ENCODE assay signal across 8 cellular contexts in genomic region chr11:33160587-33160986, GRCh38. TPM values are rescaled to one million over a fixed set of nuclear protein-coding genes. Genes with fewer than 3 reads are reported as not detected.
DNase-seq lines count a peak whose midpoint lies in the region; ATAC-seq and TF ChIP-seq lines count a peak whose summit lies in the region.

No MANE protein-coding gene starts in this region.

- H3K4me1 ChIP-seq in BE2C (no peaks in the 10 kb centered on the region), duodenal mucosa (ENCODE audit: control insufficient read depth in 1 of 2, insufficient read depth in 2 of 2, low read length in 2 of 2) (peaks cover 5 to 28% of the 10 kb centered on the region in 2 donors)

- ATAC-seq in natural killer cell treated with Interleukin-12 subunit alpha and Interleukin-12 subunit beta and Interleukin-15 and Interleukin-18, amount 100 ng/mL, for 72 hours, result no peak
- no peak for ATAC-seq in left colon
- ATAC-seq in HG03439 (IDR thresholded peaks at IDR 0.05; ENCODE audit: unreplicated experiment), result no peak

- DNase-seq in BE2C (no peak), MG63 (no peak), left colon (no peak), foreskin melanocyte (no peak), EL (no peak)
- no peak for DNase-seq in natural killer cell treated with Interleukin-12 subunit alpha and Interleukin-12 subunit beta and Interleukin-15 and Interleukin-18, amount 100 ng/mL, for 72 hours (ENCODE audit: low spot score)

- H3K27me3 Mint-ChIP-seq in natural killer cell treated with Interleukin-12 subunit alpha and Interleukin-12 subunit beta and Interleukin-15 and Interleukin-18, amount 100 ng/mL, for 72 hours, result no peaks in the 10 kb centered on the region

- peak overlapping the region; percentile 98 to 99 for H3K27ac Mint-ChIP-seq in natural killer cell treated with Interleukin-12 subunit alpha and Interleukin-12 subunit beta and Interleukin-15 and Interleukin-18, amount 100 ng/mL, for 72 hours

- peak overlapping the region; percentile 90 to 95 for H3K9ac ChIP-seq in duodenal mucosa (ENCODE audit: low read depth in 1 of 2, low read length in 2 of 2)

- peaks cover 36 to 57% of the 10 kb centered on the region in 2 donors for H3K4me1 Mint-ChIP-seq in natural killer cell treated with Interleukin-12 subunit alpha and Interleukin-12 subunit beta and Interleukin-15 and Interleukin-18, amount 100 ng/mL, for 72 hours (ENCODE audit: low read depth in 2 of 2)

- H3K27ac ChIP-seq in duodenal mucosa (ENCODE audit: low read depth, low read length), result peak overlapping the region; percentile 74

- H3K36me3 ChIP-seq in BE2C, result no peaks in the 10 kb centered on the region; the same call in 1 of the 2 replicates
- peaks cover 15% of the 10 kb centered on the region for H3K36me3 ChIP-seq in MG63
- H3K36me3 ChIP-seq in duodenal mucosa (ENCODE audit: control insufficient read depth in 1 of 2, insufficient read depth in 2 of 2, low read length in 2 of 2), result no peaks in the 10 kb centered on the region

- H3K27me3 ChIP-seq in BE2C (no peaks in the 10 kb centered on the region), MG63 (no peaks in the 10 kb centered on the region), duodenal mucosa (ENCODE audit: control insufficient read depth in 1 of 2, insufficient read depth in 2 of 2, low read length in 2 of 2) (no peaks in the 10 kb centered on the region)

- H3K36me3 Mint-ChIP-seq in natural killer cell treated with Interleukin-12 subunit alpha and Interleukin-12 subunit beta and Interleukin-15 and Interleukin-18, amount 100 ng/mL, for 72 hours, result peaks cover 20% of the 10 kb centered on the region

- no peak for TF ChIP-seq CTCF in BE2C (IDR thresholded peaks at IDR 0.05; ENCODE audit: low read depth, low read length)

- peak overlapping the region; percentile 100 for H3K4me3 Mint-ChIP-seq in natural killer cell treated with Interleukin-12 subunit alpha and Interleukin-12 subunit beta and Interleukin-15 and Interleukin-18, amount 100 ng/mL, for 72 hours

- H3K9me3 Mint-ChIP-seq in natural killer cell treated with Interleukin-12 subunit alpha and Interleukin-12 subunit beta and Interleukin-15 and Interleukin-18, amount 100 ng/mL, for 72 hours, result no peaks in the 10 kb centered on the region

- intact Hi-C loops in left colon (cut with DNase I, micrococcal nuclease), result no loop called here

- H3K9me3 ChIP-seq in BE2C, result no peaks in the 10 kb centered on the region
- no peaks in the 10 kb centered on the region for H3K9me3 ChIP-seq in MG63
- H3K9me3 ChIP-seq in duodenal mucosa (ENCODE audit: control insufficient read depth in 1 of 2, low read length in 2 of 2), result no peaks in the 10 kb centered on the region

- H3K4me3 ChIP-seq in BE2C (ENCODE audit: low read depth, low read length) (peak overlapping the region; percentile 95), MG63 (peak overlapping the region; percentile 95), duodenal mucosa (ENCODE audit: low read depth in 1 of 2, low read length in 2 of 2) (peak overlapping the region; percentile 97 to 99)

RNA-seq across cellular contexts. Expression of gene CSTF3, which starts 0.7 kb away (rescaled TPM):
- polyA plus RNA-seq in BE2C (2012; ENCODE audit: insufficient read depth, insufficient read length, low read depth), result 18.9 TPM
- 13.3 and 21.0 TPM in 2 replicates for total RNA-seq in MG63 (2014; rRNA removed; shearing (Covaris generic); ENCODE audit: low replicate concordance)
- total RNA-seq in natural killer cell treated with Interleukin-12 subunit alpha and Interleukin-12 subunit beta and Interleukin-15 and Interleukin-18, amount 100 ng/mL, for 72 hours, result 10 to 100 TPM; 26.9 to 27.2 TPM
- total RNA-seq in left colon, result 10 to 100 TPM; 15.2 to 21.3 TPM
